Comparison of ENCODE assay signal across 10 cellular contexts in the genomic region with DNA sequence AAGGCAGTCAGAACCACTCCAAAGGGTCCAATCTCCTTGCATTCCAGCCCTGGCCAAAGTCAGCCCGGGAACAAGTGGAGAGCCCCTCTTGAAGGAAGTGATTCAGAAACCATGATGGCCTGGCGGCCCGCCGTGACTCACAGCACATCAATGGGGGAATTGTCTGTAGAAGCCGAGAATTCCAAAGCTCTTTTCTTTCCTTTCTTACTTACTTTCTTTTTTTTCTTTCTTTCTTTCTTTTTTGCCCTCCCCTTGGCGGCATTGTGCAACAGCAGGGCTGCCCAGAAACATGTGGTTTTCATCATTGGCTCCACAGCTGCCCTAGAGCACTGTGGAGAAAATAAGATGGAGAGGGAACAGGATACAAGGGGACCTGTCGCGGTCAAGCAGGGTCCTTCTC.
A peak's percentile ranks its signal among the peaks of the same experiment; 100 is the strongest.
DNase-seq lines count a peak whose midpoint lies in the region; ATAC-seq and TF ChIP-seq lines count a peak whose summit lies in the region.
"Had no signal": no experiment of that assay in that cellular context is flagged by ENCODE, and none has a peak within 500 bp of the region (broad histone marks: within the 10 kb centered on the region; RNA-seq: fewer than 3 reads in every experiment).

No MANE protein-coding gene starts in this region.

- H3K27me3 ChIP-seq in adipocyte (replicated peaks; ENCODE audit: control insufficient read depth, insufficient read depth, low read length) = no peaks in the 10 kb centered on the region
- H3K27me3 ChIP-seq in heart left ventricle = no peaks in the 10 kb centered on the region

- TF ChIP-seq CTCF in Calu3 (IDR thresholded peaks at IDR 0.05; ENCODE audit: unreplicated experiment) (no peak), heart left ventricle (IDR thresholded peaks at IDR 0.05) (no peak)

- WGBS in heart left ventricle, 4 donors = 72 to 77% (median 75%) methylated on average over 8 of the region's 8 CpGs

- H3K9me3 Mint-ChIP-seq in Calu3 (ENCODE audit: low read depth, unreplicated experiment) = no peaks in the 10 kb centered on the region
- no peaks in the 10 kb centered on the region for H3K9me3 Mint-ChIP-seq in activated CD4-positive, alpha-beta T cell treated with anti-CD3 and anti-CD28 coated beads, Interleukin-2, amount 10 ng/mL, durations not matched to agents 24 days and 14 days

- H3K9me3 ChIP-seq in adipocyte (ENCODE audit: control insufficient read depth, low read length) (no peaks in the 10 kb centered on the region), heart left ventricle (no peaks in the 10 kb centered on the region)
- H3K9me3 ChIP-seq: neutrophil had no signal

- no peaks in the 10 kb centered on the region for H3K36me3 Mint-ChIP-seq in Calu3 (ENCODE audit: insufficient read depth, unreplicated experiment)
- no peaks in the 10 kb centered on the region for H3K36me3 Mint-ChIP-seq in activated CD4-positive, alpha-beta T cell treated with anti-CD3 and anti-CD28 coated beads, Interleukin-2, amount 10 ng/mL, durations not matched to agents 24 days and 14 days (ENCODE audit: low read depth)

- CTCF ChIA-PET in Calu3 (lab: Charles Lee) = interaction anchor here (0.6 to 4.6 kb wide), 3 partner anchors 78 to 135 kb away, joined by 3 to 72 read pairs (median 4); no protein-coding TSS in a partner anchor

- no peak overlapping the region for H3K4me3 Mint-ChIP-seq in Calu3 (ENCODE audit: low read depth, unreplicated experiment)
- no peak overlapping the region for H3K4me3 Mint-ChIP-seq in activated CD4-positive, alpha-beta T cell treated with anti-CD3 and anti-CD28 coated beads, Interleukin-2, amount 10 ng/mL, durations not matched to agents 24 days and 14 days

- no peak overlapping the region for H3K9ac ChIP-seq in adipocyte (ENCODE audit: low read length)

- peak; percentile 55 for DNase-seq in Calu3
- peak; percentile 95 for DNase-seq in adipocyte (ENCODE audit: low read depth)
- peak; percentile 47 to 84 (median 83) for DNase-seq in heart left ventricle
- DNase-seq in sciatic nerve (ENCODE audit: low spot score) = peak; percentile 84
- DNase-seq in putamen (ENCODE audit: low spot score) = no peak
- DNase-seq in SHP77 (lab: John Stamatoyannopoulos, UW) = no peak
- no peak for DNase-seq in NCI-H1436 treated with DMSO at 0.1 percent for 48 hours (lab: John Stamatoyannopoulos, UW)
- DNase-seq in activated CD4-positive, alpha-beta T cell treated with anti-CD3 and anti-CD28 coated beads, Interleukin-2, amount 10 ng/mL, durations not matched to agents 24 days and 14 days = no peak
- DNase-seq: activated CD4-positive, CD25-positive, alpha-beta regulatory T cell had no signal

- H3K4me1 ChIP-seq in adipocyte (ENCODE audit: control insufficient read depth, insufficient read depth, low read length) (peaks cover 21% of the 10 kb centered on the region), heart left ventricle (peaks cover 0 to 27% (median 0%) of the 10 kb centered on the region in 12 donors)

- H3K4me3 ChIP-seq in adipocyte (ENCODE audit: low read length) (no peak overlapping the region), heart left ventricle (no peak overlapping the region)

- peaks cover 25% of the 10 kb centered on the region for H3K4me1 Mint-ChIP-seq in Calu3 (ENCODE audit: low read depth, unreplicated experiment)
- H3K4me1 Mint-ChIP-seq in activated CD4-positive, alpha-beta T cell treated with anti-CD3 and anti-CD28 coated beads, Interleukin-2, amount 10 ng/mL, durations not matched to agents 24 days and 14 days = no peaks in the 10 kb centered on the region

- H3K27ac ChIP-seq in heart left ventricle = peak overlapping the region in 11 of 12 donors; percentile 13 to 69 (median 43)
- H3K27ac ChIP-seq: neutrophil had no signal

- H3K27ac Mint-ChIP-seq in Calu3 (ENCODE audit: unreplicated experiment) = peak overlapping the region; percentile 65
- H3K27ac Mint-ChIP-seq in activated CD4-positive, alpha-beta T cell treated with anti-CD3 and anti-CD28 coated beads, Interleukin-2, amount 10 ng/mL, durations not matched to agents 24 days and 14 days = no peak overlapping the region

- intact Hi-C loops in Calu3 (cut with micrococcal nuclease; ENCODE audit: unreplicated experiment) = loop anchor here (10.0 kb wide), 2 partner anchors 84 to 324 kb away; no protein-coding TSS in a partner anchor
- intact Hi-C loops in heart left ventricle (cut with DNase I) = loop anchor here in 8 of 10 donors (2.0 to 10.0 kb wide), 11 partner anchors 104 to 341 kb away; no protein-coding TSS in a partner anchor
- intact Hi-C loops in sciatic nerve (cut with DNase I) = no loop called here
- intact Hi-C loops in activated CD4-positive, alpha-beta T cell treated with anti-CD3 and anti-CD28 coated beads, Interleukin-2, amount 10 ng/mL, durations not matched to agents 24 days and 14 days (cut with micrococcal nuclease) = loop anchor here (2.0 kb wide), 1 partner anchor 326 kb away; no protein-coding TSS in a partner anchor

- BruUV-seq in Calu3 (replicated peaks; lab: Mats Ljungman, UMichigan) = no TSS peak

- peaks cover 25% of the 10 kb centered on the region for H3K27me3 Mint-ChIP-seq in Calu3 (ENCODE audit: unreplicated experiment)
- peaks cover 9% of the 10 kb centered on the region for H3K27me3 Mint-ChIP-seq in activated CD4-positive, alpha-beta T cell treated with anti-CD3 and anti-CD28 coated beads, Interleukin-2, amount 10 ng/mL, durations not matched to agents 24 days and 14 days

- ATAC-seq in heart left ventricle = peak; percentile 66 to 90 (median 80)
- ATAC-seq in sciatic nerve = peak; percentile 95

- H3K36me3 ChIP-seq in adipocyte (ENCODE audit: control insufficient read depth, insufficient read depth, low read length, severe bottlenecking) = no peaks in the 10 kb centered on the region
- H3K36me3 ChIP-seq in heart left ventricle = no peaks in the 10 kb centered on the region
- H3K36me3 ChIP-seq: neutrophil had no signal

- no peak for TF ChIP-seq POLR2A in heart left ventricle (IDR thresholded peaks at IDR 0.05)

Comparison
In these comparisons a context has a peak if more than half of its experiments do, and no peak if none do; other contexts are left out.
1. DNase-seq: peak in Calu3 (single experiment), adipocyte (single experiment), heart left ventricle (5 of 5) and sciatic nerve (single experiment); none in putamen (single experiment), SHP77 (0 of 2), NCI-H1436 treated with DMSO at 0.1 percent for 48 hours (single experiment) and activated CD4-positive, alpha-beta T cell treated with anti-CD3 and anti-CD28 coated beads, Interleukin-2, amount 10 ng/mL, durations not matched to agents 24 days and 14 days (single experiment).